1 cellular context compared by ENCODE assay signal in the genomic region with DNA sequence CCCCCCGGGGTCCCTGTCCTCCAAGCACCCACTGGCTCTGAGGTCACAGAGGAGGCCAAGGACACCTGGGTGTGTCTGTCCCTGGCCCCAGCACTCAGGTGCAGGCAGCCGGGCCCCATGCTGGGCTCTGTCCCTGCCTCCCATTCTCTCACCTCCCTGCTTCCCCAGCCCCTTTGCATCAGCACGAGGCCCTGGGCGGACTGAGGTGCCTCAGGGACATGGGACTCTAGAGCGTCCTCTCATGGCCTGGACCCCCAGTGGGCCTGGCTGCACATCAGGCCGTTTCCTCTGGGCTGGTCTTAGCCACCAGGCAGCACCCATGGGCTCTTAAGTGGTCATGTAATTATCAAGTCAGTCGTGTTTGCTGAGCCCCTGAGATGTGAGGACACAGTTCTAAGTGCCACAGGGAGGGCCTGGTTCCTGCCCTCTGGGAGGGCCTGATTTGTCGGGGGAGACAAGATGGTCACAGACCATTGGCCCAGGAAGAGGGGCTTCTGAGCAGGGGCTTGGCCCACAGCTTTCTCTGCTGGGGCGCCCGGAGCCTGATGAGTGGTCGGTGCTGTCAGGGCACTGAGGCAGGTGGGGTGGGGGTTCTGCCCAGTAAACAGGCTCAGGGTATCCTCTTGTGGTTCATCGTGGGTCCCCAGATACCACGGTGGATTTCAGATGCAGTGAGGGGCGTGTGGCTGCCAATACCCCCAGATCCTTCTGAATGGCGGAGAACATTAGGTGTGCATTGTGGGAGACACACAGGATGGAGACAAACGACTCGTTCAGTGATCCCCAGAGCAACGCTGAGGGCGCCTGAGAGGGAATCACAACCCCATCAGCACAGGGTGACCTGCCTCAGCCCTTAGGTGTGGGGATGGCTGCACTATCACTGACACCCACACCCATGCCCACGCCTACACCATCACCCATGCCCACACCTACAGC.
TF ChIP-seq lines count a peak whose summit lies in the region.

No MANE protein-coding gene starts in this region.

TF ChIP-seq in WTC11, 78 proteins besides CTCF, POLR2A, EP300 and RAD21 (continued from another document):
- TF ChIP-seq ZNF281 (CRISPR knock-in tag; IDR thresholded peaks at IDR 0.05) (no peak), NR1H2 (CRISPR knock-in tag; IDR thresholded peaks at IDR 0.05) (no peak), EMX1 (CRISPR knock-in tag; IDR thresholded peaks at IDR 0.05) (no peak), ZNF425 (CRISPR knock-in tag; conservative IDR thresholded peaks at IDR 0.05) (no peak), NFE2L1 (CRISPR knock-in tag; IDR thresholded peaks at IDR 0.05) (no peak), CBFB (CRISPR knock-in tag; IDR thresholded peaks at IDR 0.05; ENCODE audit: low read depth) (no peak)
- TF ChIP-seq, protein P1, sequence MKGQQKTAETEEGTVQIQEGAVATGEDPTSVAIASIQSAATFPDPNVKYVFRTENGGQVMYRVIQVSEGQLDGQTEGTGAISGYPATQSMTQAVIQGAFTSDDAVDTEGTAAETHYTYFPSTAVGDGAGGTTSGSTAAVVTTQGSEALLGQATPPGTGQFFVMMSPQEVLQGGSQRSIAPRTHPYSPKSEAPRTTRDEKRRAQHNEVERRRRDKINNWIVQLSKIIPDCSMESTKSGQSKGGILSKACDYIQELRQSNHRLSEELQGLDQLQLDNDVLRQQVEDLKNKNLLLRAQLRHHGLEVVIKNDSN (CRISPR knock-in tag; IDR thresholded peaks at IDR 0.05), result no peak
- TF ChIP-seq, protein P2, sequence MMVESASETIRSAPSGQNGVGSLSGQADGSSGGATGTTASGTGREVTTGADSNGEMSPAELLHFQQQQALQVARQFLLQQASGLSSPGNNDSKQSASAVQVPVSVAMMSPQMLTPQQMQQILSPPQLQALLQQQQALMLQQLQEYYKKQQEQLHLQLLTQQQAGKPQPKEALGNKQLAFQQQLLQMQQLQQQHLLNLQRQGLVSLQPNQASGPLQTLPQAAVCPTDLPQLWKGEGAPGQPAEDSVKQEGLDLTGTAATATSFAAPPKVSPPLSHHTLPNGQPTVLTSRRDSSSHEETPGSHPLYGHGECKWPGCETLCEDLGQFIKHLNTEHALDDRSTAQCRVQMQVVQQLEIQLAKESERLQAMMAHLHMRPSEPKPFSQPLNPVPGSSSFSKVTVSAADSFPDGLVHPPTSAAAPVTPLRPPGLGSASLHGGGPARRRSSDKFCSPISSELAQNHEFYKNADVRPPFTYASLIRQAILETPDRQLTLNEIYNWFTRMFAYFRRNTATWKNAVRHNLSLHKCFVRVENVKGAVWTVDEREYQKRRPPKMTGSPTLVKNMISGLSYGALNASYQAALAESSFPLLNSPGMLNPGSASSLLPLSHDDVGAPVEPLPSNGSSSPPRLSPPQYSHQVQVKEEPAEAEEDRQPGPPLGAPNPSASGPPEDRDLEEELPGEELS (CRISPR knock-in tag; IDR thresholded peaks at IDR 0.05), result no peak
- TF ChIP-seq, protein P3, sequence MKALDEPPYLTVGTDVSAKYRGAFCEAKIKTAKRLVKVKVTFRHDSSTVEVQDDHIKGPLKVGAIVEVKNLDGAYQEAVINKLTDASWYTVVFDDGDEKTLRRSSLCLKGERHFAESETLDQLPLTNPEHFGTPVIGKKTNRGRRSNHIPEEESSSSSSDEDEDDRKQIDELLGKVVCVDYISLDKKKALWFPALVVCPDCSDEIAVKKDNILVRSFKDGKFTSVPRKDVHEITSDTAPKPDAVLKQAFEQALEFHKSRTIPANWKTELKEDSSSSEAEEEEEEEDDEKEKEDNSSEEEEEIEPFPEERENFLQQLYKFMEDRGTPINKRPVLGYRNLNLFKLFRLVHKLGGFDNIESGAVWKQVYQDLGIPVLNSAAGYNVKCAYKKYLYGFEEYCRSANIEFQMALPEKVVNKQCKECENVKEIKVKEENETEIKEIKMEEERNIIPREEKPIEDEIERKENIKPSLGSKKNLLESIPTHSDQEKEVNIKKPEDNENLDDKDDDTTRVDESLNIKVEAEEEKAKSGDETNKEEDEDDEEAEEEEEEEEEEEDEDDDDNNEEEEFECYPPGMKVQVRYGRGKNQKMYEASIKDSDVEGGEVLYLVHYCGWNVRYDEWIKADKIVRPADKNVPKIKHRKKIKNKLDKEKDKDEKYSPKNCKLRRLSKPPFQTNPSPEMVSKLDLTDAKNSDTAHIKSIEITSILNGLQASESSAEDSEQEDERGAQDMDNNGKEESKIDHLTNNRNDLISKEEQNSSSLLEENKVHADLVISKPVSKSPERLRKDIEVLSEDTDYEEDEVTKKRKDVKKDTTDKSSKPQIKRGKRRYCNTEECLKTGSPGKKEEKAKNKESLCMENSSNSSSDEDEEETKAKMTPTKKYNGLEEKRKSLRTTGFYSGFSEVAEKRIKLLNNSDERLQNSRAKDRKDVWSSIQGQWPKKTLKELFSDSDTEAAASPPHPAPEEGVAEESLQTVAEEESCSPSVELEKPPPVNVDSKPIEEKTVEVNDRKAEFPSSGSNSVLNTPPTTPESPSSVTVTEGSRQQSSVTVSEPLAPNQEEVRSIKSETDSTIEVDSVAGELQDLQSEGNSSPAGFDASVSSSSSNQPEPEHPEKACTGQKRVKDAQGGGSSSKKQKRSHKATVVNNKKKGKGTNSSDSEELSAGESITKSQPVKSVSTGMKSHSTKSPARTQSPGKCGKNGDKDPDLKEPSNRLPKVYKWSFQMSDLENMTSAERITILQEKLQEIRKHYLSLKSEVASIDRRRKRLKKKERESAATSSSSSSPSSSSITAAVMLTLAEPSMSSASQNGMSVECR (CRISPR knock-in tag; IDR thresholded peaks at IDR 0.05; ENCODE audit: borderline replicate concordance), result no peak
- TF ChIP-seq, protein P4, sequence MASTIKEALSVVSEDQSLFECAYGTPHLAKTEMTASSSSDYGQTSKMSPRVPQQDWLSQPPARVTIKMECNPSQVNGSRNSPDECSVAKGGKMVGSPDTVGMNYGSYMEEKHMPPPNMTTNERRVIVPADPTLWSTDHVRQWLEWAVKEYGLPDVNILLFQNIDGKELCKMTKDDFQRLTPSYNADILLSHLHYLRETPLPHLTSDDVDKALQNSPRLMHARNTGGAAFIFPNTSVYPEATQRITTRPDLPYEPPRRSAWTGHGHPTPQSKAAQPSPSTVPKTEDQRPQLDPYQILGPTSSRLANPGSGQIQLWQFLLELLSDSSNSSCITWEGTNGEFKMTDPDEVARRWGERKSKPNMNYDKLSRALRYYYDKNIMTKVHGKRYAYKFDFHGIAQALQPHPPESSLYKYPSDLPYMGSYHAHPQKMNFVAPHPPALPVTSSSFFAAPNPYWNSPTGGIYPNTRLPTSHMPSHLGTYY (CRISPR knock-in tag; IDR thresholded peaks at IDR 0.05), result no peak
